Comparison of ENCODE assay signal across 8 cellular contexts in the genomic region with DNA sequence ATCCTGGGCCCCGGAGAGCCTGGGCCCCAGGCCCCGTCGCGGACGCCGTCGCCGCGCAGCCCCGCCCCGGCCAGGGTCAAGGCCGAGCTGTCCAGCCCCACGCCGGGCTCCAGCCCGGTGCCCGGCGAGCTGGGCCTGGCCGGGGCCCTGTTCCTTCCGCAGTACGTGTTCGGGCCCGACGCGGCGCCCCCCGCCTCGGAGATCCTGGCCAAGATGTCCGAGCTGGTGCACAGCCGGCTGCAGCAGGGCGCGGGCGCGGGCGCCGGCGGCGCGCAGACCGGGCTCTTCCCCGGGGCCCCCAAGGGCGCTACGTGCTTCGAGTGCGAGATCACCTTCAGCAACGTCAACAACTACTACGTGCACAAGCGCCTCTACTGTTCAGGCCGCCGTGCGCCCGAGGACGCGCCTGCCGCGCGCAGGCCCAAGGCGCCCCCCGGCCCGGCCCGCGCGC. TPM values are rescaled to one million over a fixed set of nuclear protein-coding genes. Genes with fewer than 3 reads are reported as not detected.
DNase-seq lines count a peak whose midpoint lies in the region; ATAC-seq and TF ChIP-seq lines count a peak whose summit lies in the region.

No MANE protein-coding gene starts in this region.

- no peaks in the 10 kb centered on the region for H3K79me2 ChIP-seq in hepatocyte

- no peak overlapping the region for H2AFZ ChIP-seq in hepatocyte

- DNase-seq in Daoy (ENCODE audit: low read depth) (peak; percentile 37), amygdala (lab: John Stamatoyannopoulos, UW) (peak in 36 of 56 donors; percentile 17 to 79 (median 54)), hepatocyte (ENCODE audit: low spot score) (no peak), putamen (ENCODE audit: low spot score) (peak; percentile 43), COLO668 (lab: John Stamatoyannopoulos, UW; ENCODE audit: unreplicated experiment) (no peak), GM13976 (ENCODE audit: low spot score) (no peak)

- in situ Hi-C loops in GM13976 (cut with MboI; ENCODE audit: low sequenced_read_pairs, unreplicated experiment): loop anchor here (25.0 kb wide), 1 partner anchor 96 kb away; no protein-coding TSS in a partner anchor

- H3K36me3 ChIP-seq in hepatocyte (replicated peaks; ENCODE audit: insufficient read depth, low read depth): no peaks in the 10 kb centered on the region

- no peak overlapping the region for H3K27ac ChIP-seq in hepatocyte

- peaks cover 4% of the 10 kb centered on the region for H3K4me1 ChIP-seq in hepatocyte (ENCODE audit: insufficient read depth)

- 56% methylated on average over 41 of the region's 62 CpGs for WGBS in hepatocyte (ENCODE audit: low lambda C conversion rate, missing lambda C conversion rate)

- H4K20me1 ChIP-seq in hepatocyte (ENCODE audit: insufficient read depth, poor library complexity, severe bottlenecking): no peaks in the 10 kb centered on the region

- no peaks in the 10 kb centered on the region for H3K9me2 ChIP-seq in hepatocyte (replicated peaks; ENCODE audit: insufficient read depth)

- ATAC-seq in HG02981 (IDR thresholded peaks at IDR 0.05; ENCODE audit: unreplicated experiment): no peak
- no peak for ATAC-seq in GM21390 (IDR thresholded peaks at IDR 0.05; ENCODE audit: unreplicated experiment)

- no peak for TF ChIP-seq CTCF in hepatocyte (IDR thresholded peaks at IDR 0.05; ENCODE audit: poor library complexity)
- no peak for TF ChIP-seq CTCF in GM13976 (IDR thresholded peaks at IDR 0.05; ENCODE audit: borderline replicate concordance, control extremely low read depth, extremely low read depth, insufficient read depth, missing control alignments)

- H3K27me3 ChIP-seq in hepatocyte: no peaks in the 10 kb centered on the region

- no peaks in the 10 kb centered on the region for H3K9me3 ChIP-seq in hepatocyte (ENCODE audit: low read depth)

- H3K4me2 ChIP-seq in hepatocyte: peak overlapping the region; percentile 62

- H3K4me3 ChIP-seq in hepatocyte: no peak overlapping the region

RNA-seq across cellular contexts. Expression of a gene that starts 36.8 kb away (rescaled TPM):
- total RNA-seq in Daoy (2014; rRNA removed; shearing (Covaris generic)): 12.6 and 28.6 TPM in 2 replicates
- total RNA-seq in hepatocyte: 8.1 and 16.8 TPM in 2 replicates
- polyA plus RNA-seq in hepatocyte: 30.7 and 37.1 TPM in 2 replicates

Comparison
In these comparisons a context has a peak if more than half of its experiments do, and no peak if none do; other contexts are left out.
1. DNase-seq: peak in Daoy (single experiment), amygdala (36 of 56) and putamen (single experiment); none in hepatocyte (single experiment), COLO668 (single experiment) and GM13976 (single experiment).